8 cellular contexts compared by ENCODE assay signal in the genomic region with DNA sequence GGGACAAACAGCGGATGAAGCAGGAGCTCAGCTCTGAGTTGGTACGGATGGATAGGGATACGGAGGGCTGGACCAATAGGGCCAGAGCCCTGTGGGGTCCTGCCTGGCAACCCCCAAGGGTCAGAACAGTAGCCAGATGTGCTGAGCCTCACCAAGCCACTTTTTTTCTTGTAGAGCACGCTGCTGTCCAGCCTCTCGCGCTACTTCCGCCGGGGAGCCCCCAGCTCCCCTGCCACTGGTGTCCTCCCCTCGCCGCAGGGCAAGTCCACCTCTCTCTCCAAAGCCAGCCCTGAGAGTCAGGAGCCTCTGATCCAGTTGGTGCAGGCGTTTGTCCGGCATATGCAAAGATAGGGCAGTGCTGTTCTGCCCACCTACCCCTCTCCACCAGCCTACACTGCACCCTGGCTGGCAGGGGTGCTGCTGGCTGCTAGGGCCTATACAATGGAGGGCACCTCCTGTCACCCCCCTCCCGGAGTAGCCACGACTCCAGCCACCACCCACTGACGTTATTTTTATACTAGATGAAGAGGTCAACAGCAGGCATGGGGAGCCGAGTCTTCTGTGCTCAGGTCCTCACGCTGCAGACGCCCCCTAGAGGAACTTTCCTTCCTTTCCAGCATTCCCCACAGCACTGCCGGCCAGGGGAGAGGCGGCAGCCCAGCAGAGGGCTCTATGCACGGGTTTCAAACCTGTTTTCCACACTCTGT. TPM values are rescaled to one million over a fixed set of nuclear protein-coding genes. Genes with fewer than 3 reads are reported as not detected.
DNase-seq lines count a peak whose midpoint lies in the region; ATAC-seq and TF ChIP-seq lines count a peak whose summit lies in the region.

No MANE protein-coding gene starts in this region.

- TF ChIP-seq CTCF in A673 (conservative IDR thresholded peaks at IDR 0.05; ENCODE audit: low read depth, low read length) (peak; percentile 96), GM13976 (IDR thresholded peaks at IDR 0.05; ENCODE audit: borderline replicate concordance, control extremely low read depth, extremely low read depth, insufficient read depth, missing control alignments) (peak; percentile 85), dorsolateral prefrontal cortex (IDR thresholded peaks at IDR 0.05 in 54 of 56, conservative IDR thresholded peaks at IDR 0.05 in 2 of 56; ENCODE audit: low read depth in 1 of 56, partially characterized antibody in 56 of 56) (peak; percentile 70 to 98 (median 89))

- in situ Hi-C loops in GM13976 (cut with MboI; ENCODE audit: low sequenced_read_pairs, unreplicated experiment) = no loop called here

- H3K9me3 ChIP-seq in A673 (ENCODE audit: low read depth, low read length, poor library complexity, severe bottlenecking) = no peaks in the 10 kb centered on the region

- POLR2A ChIA-PET in A673 (lab: Charles Lee; ENCODE audit: low non-redundant PET) = no interaction called here
- POLR2A ChIA-PET in activated CD4-positive, alpha-beta T cell treated with anti-CD3 and anti-CD28 coated beads for 36 hours (lab: Charles Lee) = no interaction called here

- H3K27ac ChIP-seq in A673 (ENCODE audit: low read depth, low read length, poor library complexity, severe bottlenecking) (peak overlapping the region; percentile 18), dorsolateral prefrontal cortex (peak overlapping the region in 58 of 59 donors; percentile 21 to 91 (median 85))

- TSS peak; percentile 90 for BruUV-seq in A673 (replicated peaks; lab: Mats Ljungman, UMichigan)

- peak; percentile 86 for ATAC-seq in activated CD4-positive, alpha-beta T cell treated with anti-CD3 and anti-CD28 coated beads for 36 hours

- H3K27me3 Mint-ChIP-seq in activated CD4-positive, alpha-beta T cell treated with anti-CD3 and anti-CD28 coated beads for 36 hours = no peaks in the 10 kb centered on the region

- no peaks in the 10 kb centered on the region for H3K9me3 Mint-ChIP-seq in activated CD4-positive, alpha-beta T cell treated with anti-CD3 and anti-CD28 coated beads for 36 hours (ENCODE audit: low read depth)

- H3K4me3 Mint-ChIP-seq in activated CD4-positive, alpha-beta T cell treated with anti-CD3 and anti-CD28 coated beads for 36 hours = no peak overlapping the region

- peaks cover 53% of the 10 kb centered on the region for H3K36me3 ChIP-seq in A673 (ENCODE audit: insufficient read depth, low read length, poor library complexity, severe bottlenecking)

- CTCF ChIA-PET in A673 (lab: Charles Lee) = no interaction called here
- CTCF ChIA-PET in activated CD4-positive, alpha-beta T cell treated with anti-CD3 and anti-CD28 coated beads for 36 hours (lab: Charles Lee) = interaction anchor here (0.6 to 1.4 kb wide), 3 partner anchors 12 to 404 kb away, joined by 3 to 4 read pairs (median 4); no protein-coding TSS in a partner anchor

- no peaks in the 10 kb centered on the region for H3K4me1 ChIP-seq in A673 (ENCODE audit: insufficient read depth, low read length, poor library complexity, severe bottlenecking)

- H3K4me3 ChIP-seq in A673 (ENCODE audit: low read depth, low read length, poor library complexity, severe bottlenecking) (no peak overlapping the region), dorsolateral prefrontal cortex (no peak overlapping the region)

- intact Hi-C loops in A673 (cut with micrococcal nuclease; ENCODE audit: unreplicated experiment) (loop anchor here (5.0 kb wide), 1 partner anchor 606 kb away; no protein-coding TSS in a partner anchor), dorsolateral prefrontal cortex (cut with DNase I) (no loop called here)
- intact Hi-C loops in activated CD4-positive, alpha-beta T cell treated with anti-CD3 and anti-CD28 coated beads for 36 hours (cut with DNase I, micrococcal nuclease) = no loop called here

- peak overlapping the region; percentile 37 for H3K27ac Mint-ChIP-seq in activated CD4-positive, alpha-beta T cell treated with anti-CD3 and anti-CD28 coated beads for 36 hours

- H3K36me3 Mint-ChIP-seq in activated CD4-positive, alpha-beta T cell treated with anti-CD3 and anti-CD28 coated beads for 36 hours (ENCODE audit: low read depth) = peaks cover 35% of the 10 kb centered on the region

- H3K27me3 ChIP-seq in A673 (replicated peaks; ENCODE audit: insufficient read depth, low read depth, low read length, poor library complexity) (no peaks in the 10 kb centered on the region), dorsolateral prefrontal cortex (no peaks in the 10 kb centered on the region)

- DNase-seq in A673 (ENCODE audit: low spot score) = peak; percentile 87
- peak; percentile 88 for DNase-seq in GM13976 (ENCODE audit: low spot score)
- peak; percentile 65 for DNase-seq in NCI-H2196 treated with DMSO at 0.1 percent for 48 hours (lab: John Stamatoyannopoulos, UW; ENCODE audit: unreplicated experiment)
- peak; percentile 73 for DNase-seq in activated CD4-positive, alpha-beta T cell treated with anti-CD3 and anti-CD28 coated beads for 36 hours
- DNase-seq in dorsolateral prefrontal cortex = peak; percentile 55 to 87 (median 82)
- peak; percentile 77 to 83 for DNase-seq in lung microvascular endothelial cell (ENCODE audit: low read depth in 2 of 2)
- DNase-seq in stimulated activated CD8-positive, alpha-beta memory T cell treated with anti-CD3 and anti-CD28 coated beads, Interleukin-15, amount 100 ng/mL, for 48 hours (ENCODE audit: low read depth in 2 of 2) = peak; percentile 18 to 22
- DNase-seq in effector CD4-positive, alpha-beta T cell = no peak

- H3K4me1 Mint-ChIP-seq in activated CD4-positive, alpha-beta T cell treated with anti-CD3 and anti-CD28 coated beads for 36 hours = no peaks in the 10 kb centered on the region

RNA-seq across cellular contexts. Expression of gene SH3GLB2, which starts 21.6 kb away (rescaled TPM):
- total RNA-seq in A673 (2021) (52.7 and 59.4 TPM in 2 replicates), dorsolateral prefrontal cortex (100 to 1,000 TPM; 128 to 337 (median 194) TPM), lung microvascular endothelial cell (20.0 and 28.6 TPM in 2 replicates)
- total RNA-seq in activated CD4-positive, alpha-beta T cell treated with anti-CD3 and anti-CD28 coated beads for 36 hours = 10 to 100 TPM; 49.1 to 53.7 TPM

RNA-seq across cellular contexts. Expression of gene MIGA2, which starts 29.9 kb away (rescaled TPM):
- total RNA-seq in A673 (2021) = 26.7 and 27.7 TPM in 2 replicates
- total RNA-seq in activated CD4-positive, alpha-beta T cell treated with anti-CD3 and anti-CD28 coated beads for 36 hours = 10 to 100 TPM; 15.7 to 25.8 TPM
- 10 to 100 TPM; 33.8 to 76.4 (median 47.9) TPM for total RNA-seq in dorsolateral prefrontal cortex
- 13.5 and 16.9 TPM in 2 replicates for total RNA-seq in lung microvascular endothelial cell

RNA-seq across cellular contexts. Expression of gene NUP188, which starts 59.0 kb away (rescaled TPM):
- total RNA-seq in A673 (2021) = 147 and 170 TPM in 2 replicates
- 100 to 1,000 TPM; 102 to 124 TPM for total RNA-seq in activated CD4-positive, alpha-beta T cell treated with anti-CD3 and anti-CD28 coated beads for 36 hours
- 10 to 100 TPM; 23.7 to 70.4 (median 41.1) TPM for total RNA-seq in dorsolateral prefrontal cortex
- 27.0 and 40.1 TPM in 2 replicates for total RNA-seq in lung microvascular endothelial cell

RNA-seq across cellular contexts. Expression of gene DOLK, which starts 59.1 kb away (rescaled TPM):
- total RNA-seq in A673 (2021) (20.6 and 23.2 TPM in 2 replicates), dorsolateral prefrontal cortex (10 to 100 TPM in 23 of 120 experiments, 1 to 10 TPM in 97; 3.6 to 13.2 (median 8.4) TPM), lung microvascular endothelial cell (22.0 and 40.9 TPM in 2 replicates)
- 1 to 10 TPM; 4.8 to 5.0 TPM for total RNA-seq in activated CD4-positive, alpha-beta T cell treated with anti-CD3 and anti-CD28 coated beads for 36 hours
